In genomic region chr10:70166394-70166793, GRCh38 we compare ENCODE assay signal across 18 cellular contexts.
"Had no signal": no experiment of that assay in that cellular context is flagged by ENCODE, and none has a peak within 500 bp of the region (broad histone marks: within the 10 kb centered on the region; RNA-seq: fewer than 3 reads in every experiment).

No MANE protein-coding gene starts in this region.

- H3K27ac ChIP-seq: body of pancreas, heart right ventricle, left lung, psoas muscle, sigmoid colon, WERI-Rb-1 had no signal

- H3K27me3 Mint-ChIP-seq: natural killer cell treated with Interleukin-12 subunit alpha and Interleukin-12 subunit beta and Interleukin-15 and Interleukin-18, amount 100 ng/mL, for 72 hours; stimulated activated naive B cell treated with anti-CD40 and anti-IgM and Interleukin-4, amounts not matched to agents 10 μg/mL and 1 μg/mL and 100 μg/mL, for 72 hours had no signal

- DNase-seq: activated CD4-positive, alpha-beta T cell treated with anti-CD3 and anti-CD28 coated beads for 48 hours; activated gamma-delta T cell treated with Interleukin-2 at 50 U/mL for 16 hours; body of pancreas; central memory CD4-positive, alpha-beta T cell; cortex of kidney; effector CD8-positive, alpha-beta T cell; heart right ventricle; left lung; occipital lobe; psoas muscle; sigmoid colon; stimulated activated CD4-positive, alpha-beta T cell treated with anti-CD3 and anti-CD28 coated beads, Interleukin-2, amount 100 ng/mL, for 24 hours; stimulated activated naive B cell treated with anti-CD40 and anti-IgM and Interleukin-4, amounts not matched to agents 10 μg/mL and 1 μg/mL and 100 μg/mL, for 72 hours; T1000; WERI-Rb-1 had no signal

- ATAC-seq: body of pancreas; heart right ventricle; left lung; natural killer cell treated with Interleukin-12 subunit alpha and Interleukin-12 subunit beta and Interleukin-15 and Interleukin-18, amount 100 ng/mL, for 72 hours; psoas muscle; stimulated activated naive B cell treated with anti-CD40 and anti-IgM and Interleukin-4, amounts not matched to agents 10 μg/mL and 1 μg/mL and 100 μg/mL, for 72 hours had no signal

- FAIRE-seq: frontal cortex, keratinocyte had no signal

- H3K9me3 ChIP-seq: body of pancreas, heart right ventricle, left lung, psoas muscle, sigmoid colon had no signal

- H3K9me3 Mint-ChIP-seq: natural killer cell treated with Interleukin-12 subunit alpha and Interleukin-12 subunit beta and Interleukin-15 and Interleukin-18, amount 100 ng/mL, for 72 hours; stimulated activated naive B cell treated with anti-CD40 and anti-IgM and Interleukin-4, amounts not matched to agents 10 μg/mL and 1 μg/mL and 100 μg/mL, for 72 hours had no signal

- H3K27me3 ChIP-seq: body of pancreas, heart right ventricle, left lung, sigmoid colon had no signal

- H3K4me3 ChIP-seq: body of pancreas, heart right ventricle, left lung, psoas muscle, sigmoid colon had no signal

- H3K4me3 Mint-ChIP-seq: stimulated activated naive B cell treated with anti-CD40 and anti-IgM and Interleukin-4, amounts not matched to agents 10 μg/mL and 1 μg/mL and 100 μg/mL, for 72 hours had no signal

- H3K27ac Mint-ChIP-seq: stimulated activated naive B cell treated with anti-CD40 and anti-IgM and Interleukin-4, amounts not matched to agents 10 μg/mL and 1 μg/mL and 100 μg/mL, for 72 hours had no signal
